Comparison of ENCODE assay signal across 8 cellular contexts in the genomic region with DNA sequence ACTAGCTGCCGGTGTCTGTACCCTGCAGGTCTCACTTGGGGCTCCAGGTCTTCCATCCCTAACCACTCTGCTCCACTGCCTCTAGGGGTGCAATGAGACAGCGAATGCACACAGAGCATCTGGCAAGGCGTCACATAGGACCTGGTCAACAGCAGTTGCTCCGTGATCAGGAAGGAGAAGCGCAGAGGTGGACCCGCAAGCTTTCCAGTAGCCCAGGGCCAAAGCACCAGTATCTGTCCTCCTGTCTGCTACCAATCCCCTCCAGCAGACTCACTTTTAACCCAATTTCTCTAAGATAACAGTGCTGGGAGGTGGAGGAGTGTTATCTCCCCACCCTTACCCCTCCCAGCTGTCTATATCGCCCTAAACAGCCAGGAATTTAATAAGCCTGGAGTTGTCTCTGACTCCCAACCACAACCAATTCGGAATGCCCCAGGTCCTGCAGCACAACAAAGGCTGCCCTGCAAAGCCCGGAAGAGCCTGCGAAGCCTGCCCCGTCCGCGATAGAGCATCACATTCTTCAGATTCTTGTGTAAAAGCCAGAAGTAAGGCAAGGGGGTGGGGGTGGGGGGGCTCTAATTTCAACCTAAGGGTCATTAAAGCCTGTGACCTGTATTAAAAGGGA. TPM values are rescaled to one million over a fixed set of nuclear protein-coding genes. Genes with fewer than 3 reads are reported as not detected.
A peak's percentile ranks its signal among the peaks of the same experiment; 100 is the strongest.
DNase-seq lines count a peak whose midpoint lies in the region; ATAC-seq lines count a peak whose summit lies in the region.

No MANE protein-coding gene starts in this region.

- no peaks in the 10 kb centered on the region for H3K27me3 Mint-ChIP-seq in memory B cell

- peak overlapping the region; percentile 55 for H3K4me3 Mint-ChIP-seq in memory B cell

- H3K9me3 Mint-ChIP-seq in memory B cell = no peaks in the 10 kb centered on the region

- DNase-seq in ELF-1 (ENCODE audit: low read depth, low spot score) (peak; percentile 98), RPMI7951 (ENCODE audit: low read depth) (peak; percentile 97), dermis microvascular lymphatic vessel endothelial cell (ENCODE audit: low read depth in 2 of 2) (peak; percentile 64 to 82), memory B cell (ENCODE audit: low spot score in 2 of 2) (no peak), SHP77 treated with DMSO at 0.1 percent for 48 hours (lab: John Stamatoyannopoulos, UW) (no peak), posterior vena cava (ENCODE audit: low spot score) (no peak), NOMO-1 (lab: John Stamatoyannopoulos, UW; ENCODE audit: unreplicated experiment in 2 of 2) (no peak)

- peaks cover 11% of the 10 kb centered on the region for H3K36me3 Mint-ChIP-seq in memory B cell

- H3K27ac Mint-ChIP-seq in memory B cell = peak overlapping the region; percentile 91

- ATAC-seq in memory B cell (ENCODE audit: low read depth) = no peak
- no peak for ATAC-seq in GM21528 (IDR thresholded peaks at IDR 0.05; ENCODE audit: low FRiP score, unreplicated experiment)

- H3K4me1 Mint-ChIP-seq in memory B cell = peaks cover 76% of the 10 kb centered on the region

- intact Hi-C loops in posterior vena cava (cut with DNase I) = loop anchor here (5.0 to 10.0 kb wide), 3 partner anchors 36 to 96 kb away; no protein-coding TSS in a partner anchor

RNA-seq across cellular contexts. Expression of a gene that starts 19.3 kb away (rescaled TPM):
- 260 and 282 TPM in 2 replicates for total RNA-seq in RPMI7951 (2014; rRNA removed; shearing (Covaris generic))
- total RNA-seq in dermis microvascular lymphatic vessel endothelial cell = 455 and 480 TPM in 2 replicates
- 100 to 1,000 TPM; 831 to 938 TPM for total RNA-seq in posterior vena cava

Comparison
In these comparisons a context has a peak if more than half of its experiments do, and no peak if none do; other contexts are left out.
1. DNase-seq: peak in ELF-1 (single experiment), RPMI7951 (single experiment) and dermis microvascular lymphatic vessel endothelial cell (2 of 2); none in memory B cell (0 of 2), SHP77 treated with DMSO at 0.1 percent for 48 hours (single experiment), posterior vena cava (single experiment) and NOMO-1 (0 of 2).